ENCODE assay signal across 16 cellular contexts in the genomic region with DNA sequence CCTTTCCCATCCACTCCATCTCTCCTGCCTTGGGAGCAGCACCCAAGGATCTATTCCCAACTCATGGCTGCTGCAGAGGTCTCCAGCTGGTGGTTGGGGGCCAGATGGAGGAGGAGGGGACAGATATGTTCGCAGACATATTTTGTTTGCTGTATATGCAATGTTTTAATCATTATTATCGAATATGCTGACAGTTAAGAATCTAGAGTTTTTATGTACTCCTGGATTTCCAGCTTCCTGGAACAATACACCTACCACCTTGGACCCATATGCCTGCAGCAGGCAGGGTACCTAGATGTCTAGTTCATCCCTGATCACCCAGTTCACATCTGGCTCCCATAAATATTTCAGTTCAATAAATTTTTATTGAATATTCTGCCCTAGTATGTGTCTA. TPM values are rescaled to one million over a fixed set of nuclear protein-coding genes. Genes with fewer than 3 reads are reported as not detected.
DNase-seq lines count a peak whose midpoint lies in the region; ATAC-seq and TF ChIP-seq lines count a peak whose summit lies in the region.
"Had no signal": no experiment of that assay in that cellular context is flagged by ENCODE, and none has a peak within 500 bp of the region (broad histone marks: within the 10 kb centered on the region; RNA-seq: fewer than 3 reads in every experiment).

No MANE protein-coding gene starts in this region.

- peak overlapping the region; percentile 50 for H3K4me3 Mint-ChIP-seq in nephron progenitor cell

- H3K27me3 Mint-ChIP-seq in nephron progenitor cell (ENCODE audit: low read depth, poor library complexity): peaks cover 87% of the 10 kb centered on the region
- H3K27me3 Mint-ChIP-seq: stimulated activated naive CD8-positive, alpha-beta T cell treated with anti-CD3 and anti-CD28 coated beads, Interleukin-15, Interleukin-2, amounts not matched to agents 100 ng/mL and 50 ng/mL, for 24 hours had no signal

- ATAC-seq in HG03342 (IDR thresholded peaks at IDR 0.05; ENCODE audit: unreplicated experiment) (no peak), HG03571 (IDR thresholded peaks at IDR 0.05; ENCODE audit: unreplicated experiment) (no peak)

- H3K4me3 ChIP-seq in LNCaP clone FGC (ENCODE audit: low read depth, low read length) (peak overlapping the region; percentile 92), esophagus (ENCODE audit: low read depth in 1 of 2, low read length in 2 of 2) (peak overlapping the region; percentile 65 to 75)
- H3K4me3 ChIP-seq: HAP-1 had no signal

- H3K4me1 ChIP-seq in esophagus (ENCODE audit: control insufficient read depth in 2 of 2, insufficient read depth in 2 of 2, low read length in 1 of 2): peaks cover 9 to 33% of the 10 kb centered on the region in 2 donors
- H3K4me1 ChIP-seq: HAP-1 had no signal

- 37 to 46% methylated on average over 2 of the region's 2 CpGs for WGBS in esophagus, 2 donors

- H3K4me1 Mint-ChIP-seq in nephron progenitor cell: peaks cover 24% of the 10 kb centered on the region

- peak overlapping the region; percentile 92 for H3K27ac ChIP-seq in C4-2B
- peak overlapping the region; percentile 88 to 93 for H3K27ac ChIP-seq in esophagus (ENCODE audit: low read depth in 2 of 2, low read length in 1 of 2)

- peaks cover 2% of the 10 kb centered on the region for H3K9me3 Mint-ChIP-seq in nephron progenitor cell
- H3K9me3 Mint-ChIP-seq: stimulated activated naive CD8-positive, alpha-beta T cell treated with anti-CD3 and anti-CD28 coated beads, Interleukin-15, Interleukin-2, amounts not matched to agents 100 ng/mL and 50 ng/mL, for 24 hours had no signal

- H3K36me3 Mint-ChIP-seq in nephron progenitor cell (ENCODE audit: low read depth): peaks cover 7% of the 10 kb centered on the region

- TF ChIP-seq CTCF in C4-2B (conservative IDR thresholded peaks at IDR 0.05) (no peak), LNCaP clone FGC (IDR thresholded peaks at IDR 0.05; ENCODE audit: control insufficient read depth, extremely low read depth, insufficient read depth) (no peak), nephron progenitor cell (IDR thresholded peaks at IDR 0.05) (no peak)

- DNase-seq in LNCaP clone FGC (ENCODE audit: low read depth) (no peak), nephron progenitor cell (no peak), glomerular visceral epithelial cell (ENCODE audit: extremely low spot score) (no peak), DMS153 (lab: John Stamatoyannopoulos, UW) (no peak)
- DNase-seq: activated CD8-positive, alpha-beta memory T cell treated with anti-CD3 and anti-CD28 coated beads, Interleukin-2, amount 50 U/mL, for 48 hours; head of caudate nucleus; Kasumi-1; occipital lobe; SW 1271 had no signal

- H3K36me3 ChIP-seq in esophagus (ENCODE audit: control insufficient read depth in 2 of 2, insufficient read depth in 2 of 2, low read length in 1 of 2): peaks cover 0 to 4% of the 10 kb centered on the region in 2 donors
- H3K36me3 ChIP-seq: HAP-1, Peyer's patch had no signal

- H3K9me3 ChIP-seq in esophagus (ENCODE audit: control insufficient read depth in 2 of 2, insufficient read depth in 1 of 2, low read depth in 1 of 2, low read length in 1 of 2): no peaks in the 10 kb centered on the region
- H3K9me3 ChIP-seq: HAP-1, Peyer's patch had no signal

- no peak overlapping the region for H3K27ac Mint-ChIP-seq in nephron progenitor cell
- H3K27ac Mint-ChIP-seq: stimulated activated naive CD8-positive, alpha-beta T cell treated with anti-CD3 and anti-CD28 coated beads, Interleukin-15, Interleukin-2, amounts not matched to agents 100 ng/mL and 50 ng/mL, for 24 hours had no signal

- no peaks in the 10 kb centered on the region for H3K27me3 ChIP-seq in esophagus (ENCODE audit: control insufficient read depth in 1 of 2, insufficient read depth in 2 of 2, low read length in 2 of 2)
- H3K27me3 ChIP-seq: Peyer's patch had no signal

RNA-seq across cellular contexts. Expression of a gene that starts 9.0 kb away (rescaled TPM):
- polyA plus RNA-seq in esophagus: 10 to 100 TPM; 24.6 to 27.0 TPM
